Comparison of ENCODE assay signal across 16 cellular contexts in genomic region chr7:124801330-124801895, GRCh38. TPM values are rescaled to one million over a fixed set of nuclear protein-coding genes. Genes with fewer than 3 reads are reported as not detected.
DNase-seq lines count a peak whose midpoint lies in the region; ATAC-seq, FAIRE-seq and TF ChIP-seq lines count a peak whose summit lies in the region.
"Had no signal": no experiment of that assay in that cellular context is flagged by ENCODE, and none has a peak within 500 bp of the region (broad histone marks: within the 10 kb centered on the region; RNA-seq: fewer than 3 reads in every experiment).

No MANE protein-coding gene starts in this region.

- H3K18ac ChIP-seq in H1 (ENCODE audit: extremely low read depth, low read length): no peak overlapping the region

- no peak overlapping the region for H3K14ac ChIP-seq in H1 (ENCODE audit: insufficient read length)

- no peak overlapping the region for H3K9ac ChIP-seq in H1 (replicated peaks in 1 of 4; ENCODE audit: extremely low read depth in 1 of 4, low read depth in 3 of 4, low read length in 3 of 4)
- H3K9ac ChIP-seq: BLaER1 had no signal

- no peak overlapping the region for H4K91ac ChIP-seq in H1 (replicated peaks; ENCODE audit: insufficient read length, low read length)

- H3K4me3 ChIP-seq in H1 (ENCODE audit: extremely low read depth in 1 of 4, insufficient read depth in 2 of 4, low read depth in 3 of 4, low read length in 4 of 4) (no peak overlapping the region), tibial nerve (no peak overlapping the region)
- H3K4me3 ChIP-seq: BLaER1, GM12878, HAP-1 had no signal

- H3K23me2 ChIP-seq in H1 (ENCODE audit: low read depth, low read length): no peaks in the 10 kb centered on the region

- H3K79me1 ChIP-seq in H1 (ENCODE audit: low read depth, low read length): no peaks in the 10 kb centered on the region

- WGBS in H1 (ENCODE audit: extremely low coverage in 1 of 2, insufficient coverage in 1 of 2, insufficient read length in 1 of 2, insufficient replicate concordance in 2 of 2, low coverage in 1 of 2, low lambda C conversion rate in 2 of 2, missing lambda C conversion rate in 1 of 2), 2 experiments: 83% methylated on average over 1 of the region's 1 CpG; no CpG with 5 or more reads in 1 of the 2 experiments
- WGBS in tibial nerve, 2 donors: 88 to 96% methylated on average over 1 of the region's 1 CpG

- no peak overlapping the region for H3K4ac ChIP-seq in H1 (replicated peaks; ENCODE audit: insufficient read length, low read depth, low read length)

- H3K56ac ChIP-seq in H1 (replicated peaks; ENCODE audit: insufficient read length, low read depth, low read length): no peak overlapping the region

- H2BK15ac ChIP-seq in H1 (ENCODE audit: low read length): no peak overlapping the region

- H3K4me2 ChIP-seq in H1 (ENCODE audit: insufficient read depth in 1 of 2, low read depth in 2 of 2, low read length in 2 of 2): no peak overlapping the region
- H3K4me2 ChIP-seq: BLaER1 had no signal

- H2AFZ ChIP-seq in H1 (ENCODE audit: low read length): no peak overlapping the region

- H4K20me1 ChIP-seq in H1 (replicated peaks in 1 of 2; ENCODE audit: control insufficient read depth in 1 of 2, insufficient read depth in 2 of 2, low read length in 2 of 2): no peaks in the 10 kb centered on the region
- H4K20me1 ChIP-seq: BLaER1 had no signal

- no peak overlapping the region for H3K23ac ChIP-seq in H1 (ENCODE audit: insufficient read length)

- no peak overlapping the region for H4K5ac ChIP-seq in H1 (ENCODE audit: insufficient read length, low read depth, low read length)

- TF ChIP-seq CTCF in H1 (IDR thresholded peaks at IDR 0.05; ENCODE audit: control extremely low read depth in 1 of 3, insufficient read depth in 1 of 3, low read depth in 1 of 3, low read length in 3 of 3) (no peak), tibial nerve (IDR thresholded peaks at IDR 0.05) (no peak), GM20000 (IDR thresholded peaks at IDR 0.05; ENCODE audit: extremely low read depth, missing control alignments) (no peak)

- no peak overlapping the region for H2AK5ac ChIP-seq in H1 (ENCODE audit: low read depth, low read length)

- H3K9me3 ChIP-seq in H1 (ENCODE audit: insufficient read depth in 2 of 2, low read depth in 1 of 2, low read length in 1 of 2): no peaks in the 10 kb centered on the region
- H3K9me3 ChIP-seq in tibial nerve: no peaks in the 10 kb centered on the region
- H3K9me3 ChIP-seq: BLaER1, HAP-1 had no signal

- no peak overlapping the region for H4K8ac ChIP-seq in H1 (ENCODE audit: extremely low read depth, insufficient read depth, low read length)

- H3K27me3 ChIP-seq in H1 (replicated peaks in 1 of 4; ENCODE audit: control insufficient read depth in 3 of 4, extremely low read depth in 1 of 4, insufficient read depth in 3 of 4, low read length in 3 of 4) (no peaks in the 10 kb centered on the region), tibial nerve (no peaks in the 10 kb centered on the region)
- H3K27me3 ChIP-seq: BLaER1 had no signal

- H3K4me1 ChIP-seq in H1 (replicated peaks in 1 of 4; ENCODE audit: control insufficient read depth in 3 of 4, insufficient read depth in 4 of 4, low read length in 3 of 4) (peaks cover 0 to 2% (median 0%) of the 10 kb centered on the region in 4 experiments; a peak in 1 of 7 replicates), tibial nerve (no peaks in the 10 kb centered on the region)
- H3K4me1 ChIP-seq: BLaER1 had no signal

- no peak overlapping the region for H3K27ac ChIP-seq in H1 (ENCODE audit: low read depth, low read length)
- no peak overlapping the region for H3K27ac ChIP-seq in tibial nerve
- H3K27ac ChIP-seq: BLaER1 had no signal

- TF ChIP-seq RAD21 in H1 (IDR thresholded peaks at IDR 0.05 in 1 of 2, conservative IDR thresholded peaks at IDR 0.05 in 1 of 2; ENCODE audit: low read depth in 2 of 2, low read length in 2 of 2): no peak

- H3K36me3 ChIP-seq in H1 (ENCODE audit: control insufficient read depth in 2 of 4, insufficient read depth in 4 of 4, low read length in 3 of 4) (no peaks in the 10 kb centered on the region), tibial nerve (no peaks in the 10 kb centered on the region)
- H3K36me3 ChIP-seq: BLaER1, HAP-1 had no signal

- H2BK12ac ChIP-seq in H1 (ENCODE audit: low read depth, low read length): no peak overlapping the region

- H2BK5ac ChIP-seq in H1 (ENCODE audit: low read depth, low read length): no peak overlapping the region

- no peak overlapping the region for H2BK120ac ChIP-seq in H1 (replicated peaks; ENCODE audit: low read depth, low read length)

- ATAC-seq in GM19463 (IDR thresholded peaks at IDR 0.05; ENCODE audit: unreplicated experiment): no peak
- ATAC-seq: GM12878 had no signal

- TF ChIP-seq POLR2A in H1 (IDR thresholded peaks at IDR 0.05; ENCODE audit: control extremely low read depth in 1 of 2, low read depth in 2 of 2, low read length in 2 of 2) (no peak), tibial nerve (IDR thresholded peaks at IDR 0.05) (no peak)

- in situ Hi-C loops in G401 (cut with HindIII; ENCODE audit: low sequenced_read_pairs): no loop called here

- DNase-seq in G401 (ENCODE audit: low spot score) (peak; percentile 30), NCI-H1694 (lab: John Stamatoyannopoulos, UW) (peak; percentile 62), NCI-H69 (lab: John Stamatoyannopoulos, UW) (peak; percentile 60), H1 (ENCODE audit: low read depth in 1 of 2, low spot score in 2 of 2) (no peak), tibial nerve (ENCODE audit: low spot score in 2 of 2) (no peak), GM20000 (ENCODE audit: low spot score) (no peak)
- DNase-seq: 8988T, AML-193, Calu3, DMS 273 treated with DMSO at 0.1 percent for 48 hours, GOT3 had no signal

- CTCF ChIA-PET in H1 (lab: Charles Lee; ENCODE audit: partially characterized antibody): interaction anchor here (0.9 kb wide), 1 partner anchor 647 kb away, joined by 3 read pairs; no protein-coding TSS in a partner anchor

- no peak for FAIRE-seq in H1 (lab: Jason Lieb, UNC)
- FAIRE-seq: GM12878, GM18507 had no signal

- H2BK20ac ChIP-seq in H1 (ENCODE audit: low read length): no peak overlapping the region

- POLR2A ChIA-PET in H1 (lab: Charles Lee; ENCODE audit: partially characterized antibody): no interaction called here

- no peaks in the 10 kb centered on the region for H3K79me2 ChIP-seq in H1 (ENCODE audit: control insufficient read depth in 1 of 2, insufficient read depth in 2 of 2, low read length in 2 of 2)

- TF ChIP-seq EP300 in H1 (IDR thresholded peaks at IDR 0.05; ENCODE audit: borderline replicate concordance in 1 of 2, low read depth in 2 of 2, low read length in 2 of 2) (no peak), tibial nerve (IDR thresholded peaks at IDR 0.05) (no peak)

TF ChIP-seq in H1, 55 proteins besides CTCF, POLR2A, EP300 and RAD21:
- no peak for TF ChIP-seq POLR2AphosphoS5 (IDR thresholded peaks at IDR 0.05; ENCODE audit: low read depth, low read length)
- TF ChIP-seq CEBPB (IDR thresholded peaks at IDR 0.05; ENCODE audit: low read depth, low read length): 0 out of 2 replicates have a peak, but pooled peaks have one; percentile 18
- no peak for TF ChIP-seq TAF1 (IDR thresholded peaks at IDR 0.05; ENCODE audit: low read depth, low read length)
TF ChIP-seq in H1: peak in this region for 1.

RNA-seq across cellular contexts. Expression of gene GPR37, which starts 35.8 kb away (rescaled TPM):
- total RNA-seq in G401 (2014; rRNA removed; shearing (Covaris generic)): not detected in 2 replicates
- 15.5 and 17.4 TPM in 2 replicates for total RNA-seq in H1 (2021; fragmentation: NEBNext Ultra II Directional; extraction: Animal tissue kit (Norgen Biotek cat#: 25700))
- 1.5 and 3.1 TPM in 2 replicates for polyA plus RNA-seq in H1 (2011; rRNA removed)
- 2.2 TPM for polyA plus RNA-seq in H1 (2011; cell fraction: cytosol; rRNA removed)
- 3.0 TPM for polyA plus RNA-seq in H1 (2011; cell fraction: nucleus; rRNA removed)
- 5.0 to 7.8 TPM (median 6.1 TPM) in 4 replicates for polyA plus RNA-seq in H1 (2012, experiment 1 of 2)
- polyA plus RNA-seq in H1 (2012, experiment 2 of 2): 5.4 TPM
- 24.4 TPM for polyA plus RNA-seq in H1 (2013, experiment 1 of 2)
- 24.6 TPM for polyA plus RNA-seq in H1 (2013, experiment 2 of 2)
- polyA minus RNA-seq in H1 (2011; rRNA and poly(A)+ RNA removed): 3.4 and 4.6 TPM in 2 replicates
- polyA minus RNA-seq in H1 (2011; cell fraction: cytosol; rRNA and poly(A)+ RNA removed): 2.7 TPM
- 5.5 TPM for polyA minus RNA-seq in H1 (2011; cell fraction: nucleus; rRNA and poly(A)+ RNA removed)
- total RNA-seq in tibial nerve: under 1 TPM in 2 of 4 donors, not detected in 2; 0.21 to 0.60 TPM
- total RNA-seq: GM12878 had no signal

Comparison
In these comparisons a context has a peak if more than half of its experiments do, and no peak if none do; other contexts are left out.
1. DNase-seq: peak in G401 (single experiment), NCI-H1694 (single experiment) and NCI-H69 (single experiment); none in H1 (0 of 2), tibial nerve (0 of 2) and GM20000 (single experiment).
2. RNA of gene GPR37, which starts 35.8 kb away (total RNA-seq): 15.5 to 17.4 TPM in H1; 0.21 to 0.60 TPM in tibial nerve and not detected in G401; every median in the first group is over 10 times any median in the second.